Comparison of ENCODE assay signal across 29 cellular contexts in the genomic region with DNA sequence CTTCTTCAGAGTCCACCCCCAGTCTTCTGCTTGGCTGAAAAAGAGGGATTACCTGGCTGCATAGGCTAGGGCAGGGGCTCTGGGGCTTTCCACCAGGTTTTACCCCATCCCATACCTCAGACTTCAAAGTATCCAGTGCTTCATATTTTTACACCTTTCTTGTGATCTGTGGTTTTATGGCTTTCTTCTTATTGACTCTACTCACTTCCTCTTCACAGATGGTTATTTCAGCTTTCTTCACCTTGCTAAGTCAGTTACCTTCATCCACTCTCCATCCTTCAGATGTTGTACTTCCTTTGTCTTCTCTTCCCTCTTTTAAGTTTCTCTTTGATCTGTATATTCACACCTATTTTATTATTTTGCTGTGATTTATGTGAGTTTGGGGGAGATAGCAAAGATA.
"Had no signal": no experiment of that assay in that cellular context is flagged by ENCODE, and none has a peak within 500 bp of the region (broad histone marks: within the 10 kb centered on the region; RNA-seq: fewer than 3 reads in every experiment).

No MANE protein-coding gene starts in this region.

- H3K27ac ChIP-seq: colonic mucosa, esophagus muscularis mucosa, foreskin keratinocyte, gastroesophageal sphincter, heart left ventricle, hepatocyte, neural progenitor cell, psoas muscle, sigmoid colon, testis, tibial artery, upper lobe of left lung had no signal

- H2AFZ ChIP-seq: hepatocyte, neural progenitor cell had no signal

- H3K27ac Mint-ChIP-seq: dendritic cell treated with granulocyte-macrophage colony-stimulating factor and Interleukin-4, amounts not matched to agents 40 ng/mL and 50 ng/mL, for 4 days; mesothelial cell of epicardium; naive thymus-derived CD4-positive, alpha-beta T cell; nephron; neural progenitor cell; stimulated activated effector memory CD8-positive, alpha-beta T cell treated with anti-CD3 and anti-CD28 coated beads, Interleukin-12 subunit alpha, Interleukin-12 subunit beta, amount 100 ng/mL, for 72 hours had no signal

- H3K4me3 Mint-ChIP-seq: dendritic cell treated with granulocyte-macrophage colony-stimulating factor and Interleukin-4, amounts not matched to agents 40 ng/mL and 50 ng/mL, for 4 days; mesothelial cell of epicardium; naive thymus-derived CD4-positive, alpha-beta T cell; nephron; neural progenitor cell; stimulated activated effector memory CD8-positive, alpha-beta T cell treated with anti-CD3 and anti-CD28 coated beads, Interleukin-12 subunit alpha, Interleukin-12 subunit beta, amount 100 ng/mL, for 72 hours had no signal

- H3K9me3 ChIP-seq: colonic mucosa, esophagus muscularis mucosa, gastroesophageal sphincter, heart left ventricle, psoas muscle, sigmoid colon, testis, tibial artery, upper lobe of left lung had no signal

- FAIRE-seq: endothelial cell of umbilical vein, urothelium cell line had no signal

- H3K4me1 ChIP-seq: colonic mucosa, esophagus muscularis mucosa, foreskin keratinocyte, gastroesophageal sphincter, heart left ventricle, psoas muscle, sigmoid colon, testis, tibial artery, upper lobe of left lung had no signal

- H3K36me3 Mint-ChIP-seq: mesothelial cell of epicardium; naive thymus-derived CD4-positive, alpha-beta T cell; stimulated activated effector memory CD8-positive, alpha-beta T cell treated with anti-CD3 and anti-CD28 coated beads, Interleukin-12 subunit alpha, Interleukin-12 subunit beta, amount 100 ng/mL, for 72 hours had no signal

- H3K27me3 Mint-ChIP-seq: dendritic cell treated with granulocyte-macrophage colony-stimulating factor and Interleukin-4, amounts not matched to agents 40 ng/mL and 50 ng/mL, for 4 days; naive thymus-derived CD4-positive, alpha-beta T cell had no signal

- H3K9me3 Mint-ChIP-seq: dendritic cell treated with granulocyte-macrophage colony-stimulating factor and Interleukin-4, amounts not matched to agents 40 ng/mL and 50 ng/mL, for 4 days; mesothelial cell of epicardium; nephron; neural progenitor cell; stimulated activated effector memory CD8-positive, alpha-beta T cell treated with anti-CD3 and anti-CD28 coated beads, Interleukin-12 subunit alpha, Interleukin-12 subunit beta, amount 100 ng/mL, for 72 hours had no signal

- H3K79me2 ChIP-seq: hepatocyte had no signal

- DNase-seq: colonic mucosa; effector memory CD4-positive, alpha-beta T cell; foreskin keratinocyte; heart left ventricle; kidney; mesenchymal stem cell; naive thymus-derived CD4-positive, alpha-beta T cell; psoas muscle; right cardiac atrium; sigmoid colon; stimulated activated CD4-positive, alpha-beta T cell treated with anti-CD3 and anti-CD28 coated beads, Interleukin-2, amount 100 ng/mL, for 24 hours; stimulated activated CD4-positive, alpha-beta T cell treated with anti-CD3 and anti-CD28 coated beads, Interleukin-4, amount 100 ng/mL, for 24 hours; stimulated activated naive CD8-positive, alpha-beta T cell treated with anti-CD3 and anti-CD28 coated beads, Interleukin-15, Interleukin-2, amounts not matched to agents 100 U/mL and 50 U/mL, for 24 hours; substantia nigra; testis; tibial artery; upper lobe of left lung had no signal

- H3K36me3 ChIP-seq: colonic mucosa, esophagus muscularis mucosa, gastroesophageal sphincter, heart left ventricle, neural progenitor cell, sigmoid colon, tibial artery, upper lobe of left lung had no signal

- H3K4me3 ChIP-seq: colonic mucosa, esophagus muscularis mucosa, gastroesophageal sphincter, heart left ventricle, hepatocyte, lung, neural progenitor cell, psoas muscle, sigmoid colon, testis, tibial artery, upper lobe of left lung had no signal

- H3K4me2 ChIP-seq: hepatocyte, neural progenitor cell had no signal

- ATAC-seq: foreskin keratinocyte; gastroesophageal sphincter; heart left ventricle; left lobe of liver; naive thymus-derived CD4-positive, alpha-beta T cell; psoas muscle; right cardiac atrium; stimulated activated effector memory CD8-positive, alpha-beta T cell treated with anti-CD3 and anti-CD28 coated beads, Interleukin-12 subunit alpha, Interleukin-12 subunit beta, amount 100 ng/mL, for 72 hours; stimulated activated naive CD8-positive, alpha-beta T cell treated with anti-CD3 and anti-CD28 coated beads, Interleukin-15, Interleukin-2, amounts not matched to agents 100 U/mL and 50 U/mL, for 24 hours had no signal

- H3K4me1 Mint-ChIP-seq: mesothelial cell of epicardium; nephron; stimulated activated effector memory CD8-positive, alpha-beta T cell treated with anti-CD3 and anti-CD28 coated beads, Interleukin-12 subunit alpha, Interleukin-12 subunit beta, amount 100 ng/mL, for 72 hours had no signal

- H3K27me3 ChIP-seq: colonic mucosa, esophagus muscularis mucosa, foreskin keratinocyte, gastroesophageal sphincter, heart left ventricle, hepatocyte, neural progenitor cell, sigmoid colon, testis, upper lobe of left lung had no signal

- H3K9ac ChIP-seq: neural progenitor cell had no signal
